10 cellular contexts compared by ENCODE assay signal in the genomic region with DNA sequence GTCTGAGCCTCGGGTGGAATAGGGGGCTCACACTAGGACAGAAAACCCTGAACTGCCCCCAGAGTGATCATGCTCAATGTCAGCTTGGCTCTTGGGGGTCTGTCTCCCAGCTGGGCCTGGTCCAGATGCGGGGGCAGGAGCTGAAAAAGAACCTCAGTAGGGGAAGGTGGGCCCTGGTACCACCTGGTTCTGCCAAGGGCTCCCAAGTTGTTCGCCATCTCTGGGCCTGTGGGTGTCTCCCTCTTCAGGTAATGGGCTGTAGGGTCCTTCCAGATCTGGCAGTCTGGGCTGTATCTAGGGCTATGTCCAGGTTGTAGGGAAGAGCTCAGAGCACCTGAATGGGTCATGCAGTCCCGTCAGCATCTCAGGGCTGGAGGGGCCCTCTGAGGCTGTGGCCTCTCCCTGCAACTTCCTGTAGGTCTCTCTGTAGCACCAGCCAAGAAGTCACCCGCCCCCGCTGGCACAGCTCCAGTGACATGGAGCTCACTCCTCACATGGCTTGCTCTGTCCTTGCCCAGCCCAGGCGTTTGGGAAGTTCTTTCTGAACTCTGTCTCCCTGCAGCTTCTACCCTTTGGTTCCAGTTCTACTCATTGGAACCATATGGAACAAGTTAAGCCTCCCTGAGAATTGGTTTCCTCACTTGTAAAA. TPM values are rescaled to one million over a fixed set of nuclear protein-coding genes. Genes with fewer than 3 reads are reported as not detected.
DNase-seq lines count a peak whose midpoint lies in the region; TF ChIP-seq lines count a peak whose summit lies in the region.
"Had no signal": no experiment of that assay in that cellular context is flagged by ENCODE, and none has a peak within 500 bp of the region (broad histone marks: within the 10 kb centered on the region; RNA-seq: fewer than 3 reads in every experiment).

No MANE protein-coding gene starts in this region.

- CTCF ChIA-PET in HEK293T (lab: Yijun Ruan, JAX): no interaction called here
- CTCF ChIA-PET in activated CD4-positive, alpha-beta memory T cell treated with anti-CD3 and anti-CD28 coated beads, Interleukin-2, amount 10 ng/mL, durations not matched to agents 7 days and 5 days (lab: Charles Lee): interaction anchor here (0.9 kb wide), 1 partner anchor 35 kb away, joined by 3 read pairs; no protein-coding TSS in a partner anchor

- no peak overlapping the region for H3K4me3 ChIP-seq in BLaER1 treated with 17β-estradiol and CSF1 and Interleukin-3, amounts not matched to agents 10 nM and 100 nM
- no peak overlapping the region for H3K4me3 ChIP-seq in fibroblast of mammary gland (ENCODE audit: control insufficient read depth, low read depth, low read length)
- H3K4me3 ChIP-seq in neural progenitor cell: no peak overlapping the region

- H3K36me3 ChIP-seq in BLaER1 treated with 17β-estradiol and CSF1 and Interleukin-3, amounts not matched to agents 10 nM and 100 nM: no peaks in the 10 kb centered on the region
- H3K36me3 ChIP-seq in neural progenitor cell: no peaks in the 10 kb centered on the region

- no peak overlapping the region for H2AFZ ChIP-seq in neural progenitor cell (replicated peaks)

- H3K27me3 Mint-ChIP-seq in neural progenitor cell (ENCODE audit: insufficient read depth, low read depth): peaks cover 4% of the 10 kb centered on the region
- H3K27me3 Mint-ChIP-seq in activated CD4-positive, alpha-beta memory T cell treated with anti-CD3 and anti-CD28 coated beads, Interleukin-2, amount 10 ng/mL, durations not matched to agents 7 days and 5 days: no peaks in the 10 kb centered on the region

- H3F3A ChIP-seq in neural progenitor cell (ENCODE audit: low read depth): peaks cover 25% of the 10 kb centered on the region

- H3K36me3 Mint-ChIP-seq in neural progenitor cell: no peaks in the 10 kb centered on the region
- H3K36me3 Mint-ChIP-seq in activated CD4-positive, alpha-beta memory T cell treated with anti-CD3 and anti-CD28 coated beads, Interleukin-2, amount 10 ng/mL, durations not matched to agents 7 days and 5 days (ENCODE audit: low read depth): no peaks in the 10 kb centered on the region
- H3K36me3 Mint-ChIP-seq: immature natural killer cell had no signal

- peak overlapping the region; percentile 17 to 77 (median 57); a peak in 21 of 22 replicates for H3K4me2 ChIP-seq in BLaER1 treated with 17β-estradiol and CSF1 and Interleukin-3, amounts not matched to agents 10 nM and 100 nM
- H3K4me2 ChIP-seq in neural progenitor cell: peak overlapping the region; percentile 50

- DNase-seq in SK-MEL-5 (ENCODE audit: low read depth, low spot score) (peak; percentile 96), fibroblast of mammary gland (ENCODE audit: low read depth) (peak; percentile 72), neural progenitor cell (ENCODE audit: low spot score) (no peak), NCI-H510A (lab: John Stamatoyannopoulos, UW) (no peak), cortex of kidney (lab: John Stamatoyannopoulos, UW) (no peak), HEK293T (ENCODE audit: extremely low spot score) (no peak)
- DNase-seq in activated CD4-positive, alpha-beta memory T cell treated with anti-CD3 and anti-CD28 coated beads, Interleukin-2, amount 10 ng/mL, durations not matched to agents 7 days and 5 days: no peak
- DNase-seq: activated CD4-positive, alpha-beta T cell treated with anti-CD3 and anti-CD28 coated beads for 4 hours; immature natural killer cell had no signal

- no peak overlapping the region for H3K27ac ChIP-seq in BLaER1 treated with 17β-estradiol and CSF1 and Interleukin-3, amounts not matched to agents 10 nM and 100 nM
- H3K27ac ChIP-seq in neural progenitor cell: peak overlapping the region; percentile 70

- no peaks in the 10 kb centered on the region for H4K20me1 ChIP-seq in BLaER1 treated with 17β-estradiol and CSF1 and Interleukin-3, amounts not matched to agents 10 nM and 100 nM
- H4K20me1 ChIP-seq in neural progenitor cell (ENCODE audit: low read depth): no peaks in the 10 kb centered on the region

- no peak overlapping the region for H3K27ac Mint-ChIP-seq in neural progenitor cell
- no peak overlapping the region for H3K27ac Mint-ChIP-seq in activated CD4-positive, alpha-beta memory T cell treated with anti-CD3 and anti-CD28 coated beads, Interleukin-2, amount 10 ng/mL, durations not matched to agents 7 days and 5 days

- H3K9me3 Mint-ChIP-seq in neural progenitor cell: peaks cover 2% of the 10 kb centered on the region
- H3K9me3 Mint-ChIP-seq in activated CD4-positive, alpha-beta memory T cell treated with anti-CD3 and anti-CD28 coated beads, Interleukin-2, amount 10 ng/mL, durations not matched to agents 7 days and 5 days: no peaks in the 10 kb centered on the region
- H3K9me3 Mint-ChIP-seq: immature natural killer cell had no signal

- peaks cover 0 to 18% (median 10%) of the 10 kb centered on the region in 11 experiments; a peak in 11 of 22 replicates for H3K9me3 ChIP-seq in BLaER1 treated with 17β-estradiol and CSF1 and Interleukin-3, amounts not matched to agents 10 nM and 100 nM (replicated peaks in 1 of 11)
- H3K9me3 ChIP-seq in neural progenitor cell (ENCODE audit: low read depth): no peaks in the 10 kb centered on the region

- H3K27me3 ChIP-seq in BLaER1 treated with 17β-estradiol and CSF1 and Interleukin-3, amounts not matched to agents 10 nM and 100 nM: no peaks in the 10 kb centered on the region
- no peaks in the 10 kb centered on the region for H3K27me3 ChIP-seq in neural progenitor cell

- peaks cover 23 to 58% (median 39%) of the 10 kb centered on the region in 10 experiments for H3K4me1 ChIP-seq in BLaER1 treated with 17β-estradiol and CSF1 and Interleukin-3, amounts not matched to agents 10 nM and 100 nM
- peaks cover 24% of the 10 kb centered on the region for H3K4me1 ChIP-seq in neural progenitor cell

- H3K4me1 Mint-ChIP-seq in neural progenitor cell: peaks cover 22% of the 10 kb centered on the region
- no peaks in the 10 kb centered on the region for H3K4me1 Mint-ChIP-seq in activated CD4-positive, alpha-beta memory T cell treated with anti-CD3 and anti-CD28 coated beads, Interleukin-2, amount 10 ng/mL, durations not matched to agents 7 days and 5 days

- in situ Hi-C loops in SK-MEL-5 (cut with HindIII; ENCODE audit: low pct_unique_long_range_greater_than_20kb, low sequenced_read_pairs): no loop called here

- TF ChIP-seq CTCF in fibroblast of mammary gland (conservative IDR thresholded peaks at IDR 0.05; ENCODE audit: control insufficient read depth, insufficient read depth, low read depth, low read length) (no peak), neural progenitor cell (IDR thresholded peaks at IDR 0.05) (no peak)

- H3K79me2 ChIP-seq in neural progenitor cell (ENCODE audit: low read depth): no peaks in the 10 kb centered on the region

- H3K4me3 Mint-ChIP-seq in neural progenitor cell: no peak overlapping the region
- no peak overlapping the region for H3K4me3 Mint-ChIP-seq in activated CD4-positive, alpha-beta memory T cell treated with anti-CD3 and anti-CD28 coated beads, Interleukin-2, amount 10 ng/mL, durations not matched to agents 7 days and 5 days

- POLR2A ChIA-PET in HEK293T (lab: Yijun Ruan, JAX): no interaction called here
- POLR2A ChIA-PET in activated CD4-positive, alpha-beta memory T cell treated with anti-CD3 and anti-CD28 coated beads, Interleukin-2, amount 10 ng/mL, durations not matched to agents 7 days and 5 days (lab: Charles Lee): no interaction called here

- H3K9ac ChIP-seq in BLaER1 treated with 17β-estradiol and CSF1 and Interleukin-3, amounts not matched to agents 10 nM and 100 nM: no peak overlapping the region
- H3K9ac ChIP-seq in neural progenitor cell: no peak overlapping the region

TF ChIP-seq in HEK293T, 16 proteins besides CTCF, POLR2A, EP300 and RAD21:
- TF ChIP-seq ELF4 (IDR thresholded peaks at IDR 0.05) (no peak), TARDBP (IDR thresholded peaks at IDR 0.05) (no peak), LEF1 (IDR thresholded peaks at IDR 0.05; ENCODE audit: borderline replicate concordance) (no peak), BHLHE40 (IDR thresholded peaks at IDR 0.05; ENCODE audit: borderline replicate concordance) (no peak), ZNF384 (IDR thresholded peaks at IDR 0.05) (no peak), SUZ12 (IDR thresholded peaks at IDR 0.05) (no peak), SP1 (IDR thresholded peaks at IDR 0.05) (no peak), FOXK2 (IDR thresholded peaks at IDR 0.05) (no peak), NFRKB (IDR thresholded peaks at IDR 0.05) (no peak), FOXM1 (IDR thresholded peaks at IDR 0.05; ENCODE audit: borderline replicate concordance) (no peak), FOXA1 (IDR thresholded peaks at IDR 0.05) (no peak), ARNT (IDR thresholded peaks at IDR 0.05) (no peak), HDGF (IDR thresholded peaks at IDR 0.05; ENCODE audit: borderline replicate concordance) (no peak), CTBP1 (IDR thresholded peaks at IDR 0.05; ENCODE audit: borderline replicate concordance) (no peak)
- TF ChIP-seq, protein P1, sequence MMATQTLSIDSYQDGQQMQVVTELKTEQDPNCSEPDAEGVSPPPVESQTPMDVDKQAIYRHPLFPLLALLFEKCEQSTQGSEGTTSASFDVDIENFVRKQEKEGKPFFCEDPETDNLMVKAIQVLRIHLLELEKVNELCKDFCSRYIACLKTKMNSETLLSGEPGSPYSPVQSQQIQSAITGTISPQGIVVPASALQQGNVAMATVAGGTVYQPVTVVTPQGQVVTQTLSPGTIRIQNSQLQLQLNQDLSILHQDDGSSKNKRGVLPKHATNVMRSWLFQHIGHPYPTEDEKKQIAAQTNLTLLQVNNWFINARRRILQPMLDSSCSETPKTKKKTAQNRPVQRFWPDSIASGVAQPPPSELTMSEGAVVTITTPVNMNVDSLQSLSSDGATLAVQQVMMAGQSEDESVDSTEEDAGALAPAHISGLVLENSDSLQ (IDR thresholded peaks at IDR 0.05): no peak

RNA-seq across cellular contexts. Expression of gene SOX10, which starts 33.0 kb away (rescaled TPM):
- 188 and 199 TPM in 2 replicates for total RNA-seq in SK-MEL-5 (2014; rRNA removed; shearing (Covaris generic))
- 609 and 745 TPM in 2 replicates for polyA plus RNA-seq in SK-MEL-5 (2015; cell fraction: cytosol; rRNA removed)
- polyA plus RNA-seq in SK-MEL-5 (2015; cell fraction: nucleus; rRNA removed): 250 and 317 TPM in 2 replicates
- 0.99 and 4.5 TPM in 2 replicates for total RNA-seq in neural progenitor cell (ENCODE audit: low replicate concordance)
- total RNA-seq in activated CD4-positive, alpha-beta memory T cell treated with anti-CD3 and anti-CD28 coated beads, Interleukin-2, amount 10 ng/mL, durations not matched to agents 7 days and 5 days: not detected
- polyA plus RNA-seq: immature natural killer cell had no signal

RNA-seq across cellular contexts. Expression of gene PICK1, which starts 39.8 kb away (rescaled TPM):
- 24.2 and 35.7 TPM in 2 replicates for total RNA-seq in SK-MEL-5 (2014; rRNA removed; shearing (Covaris generic))
- polyA plus RNA-seq in SK-MEL-5 (2015; cell fraction: cytosol; rRNA removed): 30.7 and 34.7 TPM in 2 replicates
- polyA plus RNA-seq in SK-MEL-5 (2015; cell fraction: nucleus; rRNA removed): 116 and 137 TPM in 2 replicates
- total RNA-seq in neural progenitor cell (ENCODE audit: low replicate concordance): 10.7 and 31.8 TPM in 2 replicates
- 10 to 100 TPM; 11.4 to 12.7 TPM for total RNA-seq in activated CD4-positive, alpha-beta memory T cell treated with anti-CD3 and anti-CD28 coated beads, Interleukin-2, amount 10 ng/mL, durations not matched to agents 7 days and 5 days

Comparison
In these comparisons a context has a peak if more than half of its experiments do, and no peak if none do; other contexts are left out.
1. DNase-seq: peak in SK-MEL-5 (single experiment) and fibroblast of mammary gland (single experiment); none in neural progenitor cell (single experiment), NCI-H510A (single experiment), cortex of kidney (single experiment), HEK293T (single experiment) and activated CD4-positive, alpha-beta memory T cell treated with anti-CD3 and anti-CD28 coated beads, Interleukin-2, amount 10 ng/mL, durations not matched to agents 7 days and 5 days (single experiment).
2. RNA of gene SOX10, which starts 33.0 kb away (total RNA-seq): 188 to 199 TPM in SK-MEL-5; 0.99 to 4.5 TPM in neural progenitor cell and not detected in activated CD4-positive, alpha-beta memory T cell treated with anti-CD3 and anti-CD28 coated beads, Interleukin-2, amount 10 ng/mL, durations not matched to agents 7 days and 5 days; every median in the first group is over 10 times any median in the second.